ENCODE assay signal across 10 cellular contexts in genomic region chr12:115374480-115375187, GRCh38.
DNase-seq lines count a peak whose midpoint lies in the region; ATAC-seq and TF ChIP-seq lines count a peak whose summit lies in the region.
"Had no signal": no experiment of that assay in that cellular context is flagged by ENCODE, and none has a peak within 500 bp of the region (broad histone marks: within the 10 kb centered on the region; RNA-seq: fewer than 3 reads in every experiment).

No MANE protein-coding gene starts in this region.

- H3K4me2 ChIP-seq in BLaER1 = peak overlapping the region; percentile 21

- no peak overlapping the region for H3K4me3 Mint-ChIP-seq in endodermal cell
- H3K4me3 Mint-ChIP-seq: stimulated activated memory B cell treated with anti-CD40 and anti-IgM and Interleukin-4, amounts not matched to agents 10 μg/mL and 1 μg/mL and 100 μg/mL, for 72 hours had no signal

- H3K27me3 Mint-ChIP-seq in endodermal cell (ENCODE audit: insufficient read depth) = peaks cover 70% of the 10 kb centered on the region
- H3K27me3 Mint-ChIP-seq: stimulated activated memory B cell treated with anti-CD40 and anti-IgM and Interleukin-4, amounts not matched to agents 10 μg/mL and 1 μg/mL and 100 μg/mL, for 72 hours had no signal

- H3K4me1 ChIP-seq in BLaER1 (peaks cover 15% of the 10 kb centered on the region), endodermal cell (ENCODE audit: control insufficient read depth, insufficient read depth, low read length) (peaks cover 2% of the 10 kb centered on the region), Peyer's patch (no peaks in the 10 kb centered on the region)
- H3K4me1 ChIP-seq: lower lobe of right lung had no signal

- no peaks in the 10 kb centered on the region for H3K36me3 Mint-ChIP-seq in endodermal cell (ENCODE audit: low read depth)
- H3K36me3 Mint-ChIP-seq: stimulated activated memory B cell treated with anti-CD40 and anti-IgM and Interleukin-4, amounts not matched to agents 10 μg/mL and 1 μg/mL and 100 μg/mL, for 72 hours had no signal

- peaks cover 28% of the 10 kb centered on the region for H3K4me1 Mint-ChIP-seq in endodermal cell
- H3K4me1 Mint-ChIP-seq: stimulated activated memory B cell treated with anti-CD40 and anti-IgM and Interleukin-4, amounts not matched to agents 10 μg/mL and 1 μg/mL and 100 μg/mL, for 72 hours had no signal

- no peak overlapping the region for H3K9ac ChIP-seq in BLaER1
- H3K9ac ChIP-seq in endodermal cell (ENCODE audit: extremely low read depth, low read length, poor library complexity, severe bottlenecking) = no peak overlapping the region

- no peaks in the 10 kb centered on the region for H3K27me3 ChIP-seq in BLaER1
- peaks cover 59% of the 10 kb centered on the region for H3K27me3 ChIP-seq in endodermal cell (ENCODE audit: control insufficient read depth, insufficient read depth, low read length, poor library complexity, severe bottlenecking)
- H3K27me3 ChIP-seq in Peyer's patch = no peaks in the 10 kb centered on the region

- DNase-seq in endodermal cell (no peak), Peyer's patch (no peak), activated gamma-delta T cell treated with Interleukin-2 at 50 U/mL for 16 hours (no peak)
- no peak for DNase-seq in stimulated activated CD4-positive, alpha-beta T cell treated with anti-CD3 and anti-CD28 coated beads, Interleukin-1b, Interleukin-23, amount 100 ng/mL, for 48 hours
- DNase-seq: lower lobe of right lung had no signal

- no peak for TF ChIP-seq POLR2A in Peyer's patch (IDR thresholded peaks at IDR 0.05)

- H3K27ac ChIP-seq in BLaER1 (peak overlapping the region; percentile 49; the same call in 1 of the 2 replicates), endodermal cell (ENCODE audit: low read depth, low read length) (no peak overlapping the region), Peyer's patch (no peak overlapping the region)
- H3K27ac ChIP-seq: lower lobe of right lung had no signal

- H3K4me3 ChIP-seq in BLaER1 (no peak overlapping the region), endodermal cell (ENCODE audit: low read length) (no peak overlapping the region), Peyer's patch (no peak overlapping the region)
- H3K4me3 ChIP-seq: lower lobe of right lung had no signal

- H3K9me3 ChIP-seq in BLaER1 (peaks cover 7% of the 10 kb centered on the region), endodermal cell (ENCODE audit: control insufficient read depth, low read length) (no peaks in the 10 kb centered on the region), Peyer's patch (no peaks in the 10 kb centered on the region)
- H3K9me3 ChIP-seq: lower lobe of right lung had no signal

- H3K36me3 ChIP-seq in BLaER1 (no peaks in the 10 kb centered on the region), endodermal cell (ENCODE audit: control insufficient read depth, insufficient read depth, low read length) (no peaks in the 10 kb centered on the region), Peyer's patch (no peaks in the 10 kb centered on the region)
- H3K36me3 ChIP-seq: lower lobe of right lung had no signal

- H3K9me3 Mint-ChIP-seq in endodermal cell = peaks cover 7% of the 10 kb centered on the region
- H3K9me3 Mint-ChIP-seq: stimulated activated memory B cell treated with anti-CD40 and anti-IgM and Interleukin-4, amounts not matched to agents 10 μg/mL and 1 μg/mL and 100 μg/mL, for 72 hours had no signal

- no peak for TF ChIP-seq CTCF in endodermal cell (conservative IDR thresholded peaks at IDR 0.05)
- TF ChIP-seq CTCF in Peyer's patch (IDR thresholded peaks at IDR 0.05) = no peak

- H3K27ac Mint-ChIP-seq in endodermal cell = peak overlapping the region; percentile 32
- H3K27ac Mint-ChIP-seq: stimulated activated memory B cell treated with anti-CD40 and anti-IgM and Interleukin-4, amounts not matched to agents 10 μg/mL and 1 μg/mL and 100 μg/mL, for 72 hours had no signal

- WGBS in endodermal cell (ENCODE audit: insufficient coverage in 1 of 2, insufficient read length in 1 of 2), 2 experiments = 86 to 90% methylated on average over 3 to 4 of the region's 4 CpGs

- H4K20me1 ChIP-seq in BLaER1 = no peaks in the 10 kb centered on the region

- peak; percentile 18 for ATAC-seq in GM19372 (IDR thresholded peaks at IDR 0.05; ENCODE audit: low read depth, unreplicated experiment)
- peak; percentile 3 for ATAC-seq in HG03342 (IDR thresholded peaks at IDR 0.05; ENCODE audit: unreplicated experiment)
- ATAC-seq in HG03039 (IDR thresholded peaks at IDR 0.05; ENCODE audit: unreplicated experiment) = no peak
- ATAC-seq: lower lobe of right lung; stimulated activated memory B cell treated with anti-CD40 and anti-IgM and Interleukin-4, amounts not matched to agents 10 μg/mL and 1 μg/mL and 100 μg/mL, for 72 hours had no signal
